ENCODE assay signal across 2 cellular contexts in the genomic region with DNA sequence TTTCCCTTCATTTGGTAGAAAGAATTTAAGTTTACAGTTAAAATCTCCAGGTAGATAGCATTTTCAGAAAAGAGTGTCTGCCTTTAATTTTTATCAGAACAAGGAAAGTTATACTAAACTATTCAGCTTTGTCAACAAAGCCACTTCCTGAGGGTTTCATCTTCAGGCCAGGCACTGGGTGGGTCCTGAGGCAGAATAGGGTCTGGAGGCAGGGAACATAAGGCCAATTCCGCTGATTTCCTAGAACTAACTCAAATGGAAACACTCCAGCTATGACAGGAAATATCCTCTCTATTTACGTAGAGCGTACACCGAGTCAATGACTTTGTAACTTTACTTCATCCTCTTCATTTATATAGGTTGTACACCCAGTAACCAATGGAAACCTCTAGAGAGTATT.
TF ChIP-seq lines count a peak whose summit lies in the region.

No MANE protein-coding gene starts in this region.

TF ChIP-seq in GM23338, 12 proteins besides CTCF, POLR2A, EP300 and RAD21:
- TF ChIP-seq, protein P1, sequence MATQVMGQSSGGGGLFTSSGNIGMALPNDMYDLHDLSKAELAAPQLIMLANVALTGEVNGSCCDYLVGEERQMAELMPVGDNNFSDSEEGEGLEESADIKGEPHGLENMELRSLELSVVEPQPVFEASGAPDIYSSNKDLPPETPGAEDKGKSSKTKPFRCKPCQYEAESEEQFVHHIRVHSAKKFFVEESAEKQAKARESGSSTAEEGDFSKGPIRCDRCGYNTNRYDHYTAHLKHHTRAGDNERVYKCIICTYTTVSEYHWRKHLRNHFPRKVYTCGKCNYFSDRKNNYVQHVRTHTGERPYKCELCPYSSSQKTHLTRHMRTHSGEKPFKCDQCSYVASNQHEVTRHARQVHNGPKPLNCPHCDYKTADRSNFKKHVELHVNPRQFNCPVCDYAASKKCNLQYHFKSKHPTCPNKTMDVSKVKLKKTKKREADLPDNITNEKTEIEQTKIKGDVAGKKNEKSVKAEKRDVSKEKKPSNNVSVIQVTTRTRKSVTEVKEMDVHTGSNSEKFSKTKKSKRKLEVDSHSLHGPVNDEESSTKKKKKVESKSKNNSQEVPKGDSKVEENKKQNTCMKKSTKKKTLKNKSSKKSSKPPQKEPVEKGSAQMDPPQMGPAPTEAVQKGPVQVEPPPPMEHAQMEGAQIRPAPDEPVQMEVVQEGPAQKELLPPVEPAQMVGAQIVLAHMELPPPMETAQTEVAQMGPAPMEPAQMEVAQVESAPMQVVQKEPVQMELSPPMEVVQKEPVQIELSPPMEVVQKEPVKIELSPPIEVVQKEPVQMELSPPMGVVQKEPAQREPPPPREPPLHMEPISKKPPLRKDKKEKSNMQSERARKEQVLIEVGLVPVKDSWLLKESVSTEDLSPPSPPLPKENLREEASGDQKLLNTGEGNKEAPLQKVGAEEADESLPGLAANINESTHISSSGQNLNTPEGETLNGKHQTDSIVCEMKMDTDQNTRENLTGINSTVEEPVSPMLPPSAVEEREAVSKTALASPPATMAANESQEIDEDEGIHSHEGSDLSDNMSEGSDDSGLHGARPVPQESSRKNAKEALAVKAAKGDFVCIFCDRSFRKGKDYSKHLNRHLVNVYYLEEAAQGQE (IDR thresholded peaks at IDR 0.05; ENCODE audit: unreplicated experiment), result no peak
- TF ChIP-seq JUNB (IDR thresholded peaks at IDR 0.05; ENCODE audit: unreplicated experiment) (no peak), ZNF331 (CRISPR knock-in tag; IDR thresholded peaks at IDR 0.05; ENCODE audit: low read depth) (no peak), STAT1 (IDR thresholded peaks at IDR 0.05; ENCODE audit: unreplicated experiment) (no peak)

TF ChIP-seq in K562, 482 proteins besides CTCF, POLR2A, EP300 and RAD21 (continued from another document):
- TF ChIP-seq ZNF449 (CRISPR knock-in tag; IDR thresholded peaks at IDR 0.05), result no peak
- no peak for TF ChIP-seq POLR3A (IDR thresholded peaks at IDR 0.05; ENCODE audit: borderline replicate concordance, extremely low read depth, insufficient read depth, insufficient read length)
- TF ChIP-seq, protein P2, sequence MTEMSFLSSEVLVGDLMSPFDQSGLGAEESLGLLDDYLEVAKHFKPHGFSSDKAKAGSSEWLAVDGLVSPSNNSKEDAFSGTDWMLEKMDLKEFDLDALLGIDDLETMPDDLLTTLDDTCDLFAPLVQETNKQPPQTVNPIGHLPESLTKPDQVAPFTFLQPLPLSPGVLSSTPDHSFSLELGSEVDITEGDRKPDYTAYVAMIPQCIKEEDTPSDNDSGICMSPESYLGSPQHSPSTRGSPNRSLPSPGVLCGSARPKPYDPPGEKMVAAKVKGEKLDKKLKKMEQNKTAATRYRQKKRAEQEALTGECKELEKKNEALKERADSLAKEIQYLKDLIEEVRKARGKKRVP (CRISPR knock-in tag; IDR thresholded peaks at IDR 0.05), result no peak
- TF ChIP-seq, protein P3, sequence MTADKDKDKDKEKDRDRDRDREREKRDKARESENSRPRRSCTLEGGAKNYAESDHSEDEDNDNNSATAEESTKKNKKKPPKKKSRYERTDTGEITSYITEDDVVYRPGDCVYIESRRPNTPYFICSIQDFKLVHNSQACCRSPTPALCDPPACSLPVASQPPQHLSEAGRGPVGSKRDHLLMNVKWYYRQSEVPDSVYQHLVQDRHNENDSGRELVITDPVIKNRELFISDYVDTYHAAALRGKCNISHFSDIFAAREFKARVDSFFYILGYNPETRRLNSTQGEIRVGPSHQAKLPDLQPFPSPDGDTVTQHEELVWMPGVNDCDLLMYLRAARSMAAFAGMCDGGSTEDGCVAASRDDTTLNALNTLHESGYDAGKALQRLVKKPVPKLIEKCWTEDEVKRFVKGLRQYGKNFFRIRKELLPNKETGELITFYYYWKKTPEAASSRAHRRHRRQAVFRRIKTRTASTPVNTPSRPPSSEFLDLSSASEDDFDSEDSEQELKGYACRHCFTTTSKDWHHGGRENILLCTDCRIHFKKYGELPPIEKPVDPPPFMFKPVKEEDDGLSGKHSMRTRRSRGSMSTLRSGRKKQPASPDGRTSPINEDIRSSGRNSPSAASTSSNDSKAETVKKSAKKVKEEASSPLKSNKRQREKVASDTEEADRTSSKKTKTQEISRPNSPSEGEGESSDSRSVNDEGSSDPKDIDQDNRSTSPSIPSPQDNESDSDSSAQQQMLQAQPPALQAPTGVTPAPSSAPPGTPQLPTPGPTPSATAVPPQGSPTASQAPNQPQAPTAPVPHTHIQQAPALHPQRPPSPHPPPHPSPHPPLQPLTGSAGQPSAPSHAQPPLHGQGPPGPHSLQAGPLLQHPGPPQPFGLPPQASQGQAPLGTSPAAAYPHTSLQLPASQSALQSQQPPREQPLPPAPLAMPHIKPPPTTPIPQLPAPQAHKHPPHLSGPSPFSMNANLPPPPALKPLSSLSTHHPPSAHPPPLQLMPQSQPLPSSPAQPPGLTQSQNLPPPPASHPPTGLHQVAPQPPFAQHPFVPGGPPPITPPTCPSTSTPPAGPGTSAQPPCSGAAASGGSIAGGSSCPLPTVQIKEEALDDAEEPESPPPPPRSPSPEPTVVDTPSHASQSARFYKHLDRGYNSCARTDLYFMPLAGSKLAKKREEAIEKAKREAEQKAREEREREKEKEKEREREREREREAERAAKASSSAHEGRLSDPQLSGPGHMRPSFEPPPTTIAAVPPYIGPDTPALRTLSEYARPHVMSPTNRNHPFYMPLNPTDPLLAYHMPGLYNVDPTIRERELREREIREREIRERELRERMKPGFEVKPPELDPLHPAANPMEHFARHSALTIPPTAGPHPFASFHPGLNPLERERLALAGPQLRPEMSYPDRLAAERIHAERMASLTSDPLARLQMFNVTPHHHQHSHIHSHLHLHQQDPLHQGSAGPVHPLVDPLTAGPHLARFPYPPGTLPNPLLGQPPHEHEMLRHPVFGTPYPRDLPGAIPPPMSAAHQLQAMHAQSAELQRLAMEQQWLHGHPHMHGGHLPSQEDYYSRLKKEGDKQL (CRISPR knock-in tag; IDR thresholded peaks at IDR 0.05; ENCODE audit: borderline replicate concordance), result no peak
- TF ChIP-seq ETS2 (tag; IDR thresholded peaks at IDR 0.05; ENCODE audit: borderline replicate concordance, poor library complexity, severe bottlenecking), result no peak
- TF ChIP-seq FOXK1 (CRISPR knock-in tag; IDR thresholded peaks at IDR 0.05; ENCODE audit: borderline replicate concordance), result no peak
- no peak for TF ChIP-seq ZNF668 (CRISPR knock-in tag; IDR thresholded peaks at IDR 0.05)
- TF ChIP-seq, protein P4, sequence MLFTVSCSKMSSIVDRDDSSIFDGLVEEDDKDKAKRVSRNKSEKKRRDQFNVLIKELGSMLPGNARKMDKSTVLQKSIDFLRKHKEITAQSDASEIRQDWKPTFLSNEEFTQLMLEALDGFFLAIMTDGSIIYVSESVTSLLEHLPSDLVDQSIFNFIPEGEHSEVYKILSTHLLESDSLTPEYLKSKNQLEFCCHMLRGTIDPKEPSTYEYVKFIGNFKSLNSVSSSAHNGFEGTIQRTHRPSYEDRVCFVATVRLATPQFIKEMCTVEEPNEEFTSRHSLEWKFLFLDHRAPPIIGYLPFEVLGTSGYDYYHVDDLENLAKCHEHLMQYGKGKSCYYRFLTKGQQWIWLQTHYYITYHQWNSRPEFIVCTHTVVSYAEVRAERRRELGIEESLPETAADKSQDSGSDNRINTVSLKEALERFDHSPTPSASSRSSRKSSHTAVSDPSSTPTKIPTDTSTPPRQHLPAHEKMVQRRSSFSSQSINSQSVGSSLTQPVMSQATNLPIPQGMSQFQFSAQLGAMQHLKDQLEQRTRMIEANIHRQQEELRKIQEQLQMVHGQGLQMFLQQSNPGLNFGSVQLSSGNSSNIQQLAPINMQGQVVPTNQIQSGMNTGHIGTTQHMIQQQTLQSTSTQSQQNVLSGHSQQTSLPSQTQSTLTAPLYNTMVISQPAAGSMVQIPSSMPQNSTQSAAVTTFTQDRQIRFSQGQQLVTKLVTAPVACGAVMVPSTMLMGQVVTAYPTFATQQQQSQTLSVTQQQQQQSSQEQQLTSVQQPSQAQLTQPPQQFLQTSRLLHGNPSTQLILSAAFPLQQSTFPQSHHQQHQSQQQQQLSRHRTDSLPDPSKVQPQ (CRISPR knock-in tag; IDR thresholded peaks at IDR 0.05; ENCODE audit: borderline replicate concordance), result no peak
- no peak for TF ChIP-seq ARID3A (IDR thresholded peaks at IDR 0.05; ENCODE audit: borderline replicate concordance, low read depth, low read length)
- TF ChIP-seq KLF1 (tag; IDR thresholded peaks at IDR 0.05), result no peak
- TF ChIP-seq, protein P5, sequence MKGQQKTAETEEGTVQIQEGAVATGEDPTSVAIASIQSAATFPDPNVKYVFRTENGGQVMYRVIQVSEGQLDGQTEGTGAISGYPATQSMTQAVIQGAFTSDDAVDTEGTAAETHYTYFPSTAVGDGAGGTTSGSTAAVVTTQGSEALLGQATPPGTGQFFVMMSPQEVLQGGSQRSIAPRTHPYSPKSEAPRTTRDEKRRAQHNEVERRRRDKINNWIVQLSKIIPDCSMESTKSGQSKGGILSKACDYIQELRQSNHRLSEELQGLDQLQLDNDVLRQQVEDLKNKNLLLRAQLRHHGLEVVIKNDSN (CRISPR knock-in tag; IDR thresholded peaks at IDR 0.05), result no peak
- no peak for TF ChIP-seq U2AF2 (optimal IDR thresholded peaks at IDR 0.05; ENCODE audit: low read depth, low read length)
- TF ChIP-seq CBFA2T3 (IDR thresholded peaks at IDR 0.05), result no peak
- TF ChIP-seq ZNF639 (CRISPR knock-in tag; conservative IDR thresholded peaks at IDR 0.05 in 1 of 2, IDR thresholded peaks at IDR 0.05 in 1 of 2), result no peak
- TF ChIP-seq BACH1 (tag; IDR thresholded peaks at IDR 0.05), result no peak
